In genomic region chr7:29878081-29878688, GRCh38 we compare ENCODE assay signal across 7 cellular contexts.
A peak's percentile ranks its signal among the peaks of the same experiment; 100 is the strongest.
DNase-seq lines count a peak whose midpoint lies in the region; ATAC-seq and TF ChIP-seq lines count a peak whose summit lies in the region.

No MANE protein-coding gene starts in this region.

- no peaks in the 10 kb centered on the region for H3K27me3 ChIP-seq in PC-3 (ENCODE audit: low read length)

- ATAC-seq in PC-3 (peak; percentile 74), HG03045 (IDR thresholded peaks at IDR 0.05; ENCODE audit: unreplicated experiment) (no peak), HG03460 (IDR thresholded peaks at IDR 0.05; ENCODE audit: unreplicated experiment) (no peak)

- no peaks in the 10 kb centered on the region for H3K79me2 ChIP-seq in PC-3 (ENCODE audit: low read length)

- peak; percentile 62 for TF ChIP-seq CTCF in Calu3 (IDR thresholded peaks at IDR 0.05; ENCODE audit: unreplicated experiment)
- peak; percentile 83 for TF ChIP-seq CTCF in PC-3 (conservative IDR thresholded peaks at IDR 0.05; ENCODE audit: low read depth, low read length)
- TF ChIP-seq CTCF in choroid plexus epithelial cell (conservative IDR thresholded peaks at IDR 0.05; ENCODE audit: low read depth, low read length) = peak; percentile 77
- peak; percentile 73 for TF ChIP-seq CTCF in neural crest cell (conservative IDR thresholded peaks at IDR 0.05)

- H3K36me3 ChIP-seq in PC-3 (ENCODE audit: low read depth, low read length) = no peaks in the 10 kb centered on the region

- no peak overlapping the region for H3K4me2 ChIP-seq in PC-3 (ENCODE audit: low read length)

- DNase-seq in Calu3 (peak; percentile 61), GM19238 (ENCODE audit: insufficient read length, low spot score) (peak; percentile 19), PC-3 (peak; percentile 76), choroid plexus epithelial cell (ENCODE audit: low read depth) (peak; percentile 74), neural crest cell (ENCODE audit: low read depth, low spot score) (no peak)

- H3K9me3 Mint-ChIP-seq in Calu3 (ENCODE audit: low read depth, unreplicated experiment) = no peaks in the 10 kb centered on the region
- no peaks in the 10 kb centered on the region for H3K9me3 Mint-ChIP-seq in neural crest cell

- BruUV-seq in Calu3 (replicated peaks; lab: Mats Ljungman, UMichigan) (no TSS peak), PC-3 (replicated peaks; lab: Mats Ljungman, UMichigan) (no TSS peak)

- H3K4me1 ChIP-seq in PC-3 (ENCODE audit: insufficient read depth, low read length) = peaks cover under 1% of the 10 kb centered on the region

- no peak overlapping the region for H2AFZ ChIP-seq in PC-3 (ENCODE audit: low read length)

- H3K9me2 ChIP-seq in PC-3 (replicated peaks; ENCODE audit: low read length) = no peaks in the 10 kb centered on the region

- H3K4me1 Mint-ChIP-seq in Calu3 (ENCODE audit: low read depth, unreplicated experiment) = no peaks in the 10 kb centered on the region
- H3K4me1 Mint-ChIP-seq in neural crest cell = peaks cover 18% of the 10 kb centered on the region

- no peaks in the 10 kb centered on the region for H3K9me3 ChIP-seq in PC-3 (ENCODE audit: low read length)

- POLR2A ChIA-PET in PC-3 (lab: Charles Lee; ENCODE audit: unreplicated experiment) = no interaction called here

- intact Hi-C loops in Calu3 (cut with micrococcal nuclease; ENCODE audit: unreplicated experiment) = loop anchor here (1.0 kb wide), 1 partner anchor 184 kb away; no protein-coding TSS in a partner anchor
- intact Hi-C loops in PC-3 (cut with micrococcal nuclease) = loop anchor here (1.0 to 10.0 kb wide), 5 partner anchors 43 to 243 kb away; no protein-coding TSS in a partner anchor

- H3K4me3 ChIP-seq in PC-3 (ENCODE audit: low read length) = no peak overlapping the region
- no peak overlapping the region for H3K4me3 ChIP-seq in choroid plexus epithelial cell (ENCODE audit: low read depth, low read length)

- H3K9ac ChIP-seq in PC-3 (ENCODE audit: low read length) = no peak overlapping the region

- CTCF ChIA-PET in Calu3 (lab: Charles Lee) (interaction anchor here (0.6 to 2.7 kb wide), 13 partner anchors 12 to 243 kb away, joined by 3 to 17 read pairs (median 4); no protein-coding TSS in a partner anchor), PC-3 (lab: Charles Lee) (interaction anchor here (0.6 to 1.5 kb wide), 9 partner anchors 42 to 396 kb away, joined by 3 to 9 read pairs (median 4); no protein-coding TSS in a partner anchor)

- H3K36me3 Mint-ChIP-seq in Calu3 (ENCODE audit: insufficient read depth, unreplicated experiment) = no peaks in the 10 kb centered on the region
- H3K36me3 Mint-ChIP-seq in neural crest cell (ENCODE audit: low read depth) = no peaks in the 10 kb centered on the region

- H3K27ac Mint-ChIP-seq in Calu3 (ENCODE audit: unreplicated experiment) (no peak overlapping the region), neural crest cell (ENCODE audit: unreplicated experiment) (no peak overlapping the region)

- H3K27ac ChIP-seq in PC-3 (ENCODE audit: low read length) = no peak overlapping the region

- H3F3A ChIP-seq in PC-3 (ENCODE audit: low read length, unreplicated experiment) = no peaks in the 10 kb centered on the region

- no peaks in the 10 kb centered on the region for H4K20me1 ChIP-seq in PC-3 (ENCODE audit: low read length)

- H3K4me3 Mint-ChIP-seq in Calu3 (ENCODE audit: low read depth, unreplicated experiment) (no peak overlapping the region), neural crest cell (no peak overlapping the region)

- no peaks in the 10 kb centered on the region for H3K27me3 Mint-ChIP-seq in Calu3 (ENCODE audit: unreplicated experiment)
- peaks cover 16% of the 10 kb centered on the region for H3K27me3 Mint-ChIP-seq in neural crest cell (ENCODE audit: low read depth)
